In genomic region chr3:112990672-112991602, GRCh38 we compare ENCODE assay signal across 8 cellular contexts. TPM values are rescaled to one million over a fixed set of nuclear protein-coding genes. Genes with fewer than 3 reads are reported as not detected.
A peak's percentile ranks its signal among the peaks of the same experiment; 100 is the strongest.
DNase-seq lines count a peak whose midpoint lies in the region; ATAC-seq, FAIRE-seq and TF ChIP-seq lines count a peak whose summit lies in the region.

Gene GTPBP8, plus strand, starts transcription at chr3:112990984. Its CDS starts 16 bp downstream, at chr3:112991000.

- no peaks in the 10 kb centered on the region for H3K27me3 ChIP-seq in upper lobe of right lung

- peak; percentile 12 for TF ChIP-seq CTCF in upper lobe of right lung (IDR thresholded peaks at IDR 0.05)

- H3K4me1 ChIP-seq in upper lobe of right lung, result peaks cover 6% of the 10 kb centered on the region

- ATAC-seq in HG02852 (IDR thresholded peaks at IDR 0.05; ENCODE audit: unreplicated experiment), result peak; percentile 96
- ATAC-seq in left cardiac atrium, result peak; percentile 99
- ATAC-seq in upper lobe of right lung, result peak; percentile 98

- H3K27ac ChIP-seq in upper lobe of right lung, result peak within 1 kb of the TSS; percentile 98

- DNase-seq in GM12892 (ENCODE audit: insufficient read length) (peak; percentile 55), NCI-H146 (lab: John Stamatoyannopoulos, UW) (peak; percentile 98), T-helper 1 cell (peak; percentile 62 to 92 (median 76)), amniotic epithelial cell (ENCODE audit: low read depth) (peak; percentile 89), left cardiac atrium (peak; percentile 94), posterior vena cava (ENCODE audit: low spot score) (peak; percentile 97), upper lobe of right lung (peak; percentile 96)

- peak; percentile 99 for FAIRE-seq in GM12892 (lab: Jason Lieb, UNC)

- peak within 1 kb of the TSS; percentile 72 for H3K4me3 ChIP-seq in upper lobe of right lung

- peak; percentile 93 for TF ChIP-seq POLR2A in GM12892 (IDR thresholded peaks at IDR 0.05; ENCODE audit: low read depth, low read length)

- H3K9me3 ChIP-seq in upper lobe of right lung, result no peaks in the 10 kb centered on the region

- H3K36me3 ChIP-seq in upper lobe of right lung, result no peaks in the 10 kb centered on the region

- intact Hi-C loops in left cardiac atrium (cut with DNase I) (no loop called here), posterior vena cava (cut with DNase I) (no loop called here), upper lobe of right lung (cut with DNase I) (no loop called here)

RNA-seq across cellular contexts. Expression of gene GTPBP8, which starts in this region (rescaled TPM):
- polyA plus RNA-seq in GM12892 (2012; ENCODE audit: missing spikeins), result 12.3 TPM
- total RNA-seq in left cardiac atrium (10 to 100 TPM; 14.3 to 15.9 TPM), posterior vena cava (10 to 100 TPM; 11.1 to 15.0 TPM), upper lobe of right lung (12.3 TPM)

Comparison
In these comparisons a context has a peak if more than half of its experiments do, and no peak if none do; other contexts are left out.
1. Peak in every context shown above with its lines: DNase-seq, ATAC-seq, H3K4me3 ChIP-seq and H3K27ac ChIP-seq.